ENCODE assay signal across 22 cellular contexts in genomic region chr5:28495876-28496275, GRCh38.
"Had no signal": no experiment of that assay in that cellular context is flagged by ENCODE, and none has a peak within 500 bp of the region (broad histone marks: within the 10 kb centered on the region; RNA-seq: fewer than 3 reads in every experiment).

No MANE protein-coding gene starts in this region.

- H3K4me3 Mint-ChIP-seq: effector memory CD8-positive, alpha-beta T cell; naive thymus-derived CD8-positive, alpha-beta T cell; nephron progenitor cell; stimulated activated naive B cell treated with anti-CD40 and anti-IgM and Interleukin-4, amounts not matched to agents 10 μg/mL and 1 μg/mL and 100 μg/mL, for 72 hours; stimulated activated naive CD8-positive, alpha-beta T cell treated with anti-CD3 and anti-CD28 coated beads, Interleukin-15, Interleukin-2, amounts not matched to agents 100 ng/mL and 50 ng/mL, for 24 hours had no signal

- H3K27me3 ChIP-seq: gastrocnemius medialis, neutrophil, pancreas, right lobe of liver, transverse colon had no signal

- DNase-seq: cortex of kidney; effector memory CD8-positive, alpha-beta T cell; gastrocnemius medialis; head of caudate nucleus; kidney; mesendoderm; naive thymus-derived CD8-positive, alpha-beta T cell; nephron progenitor cell; pancreas; retina; right lobe of liver; small intestine; stimulated activated CD4-positive, alpha-beta T cell treated with anti-CD3 and anti-CD28 coated beads, Interleukin-15, amount 100 ng/mL, for 24 hours; stimulated activated CD4-positive, alpha-beta T cell treated with anti-CD3 and anti-CD28 coated beads, Interleukin-2, amount 100 ng/mL, for 48 hours; stimulated activated naive B cell treated with anti-CD40 and anti-IgM and Interleukin-4, amounts not matched to agents 10 μg/mL and 1 μg/mL and 100 μg/mL, for 72 hours; transverse colon had no signal

- H3K36me3 Mint-ChIP-seq: naive thymus-derived CD8-positive, alpha-beta T cell; stimulated activated naive B cell treated with anti-CD40 and anti-IgM and Interleukin-4, amounts not matched to agents 10 μg/mL and 1 μg/mL and 100 μg/mL, for 72 hours had no signal

- H3K27ac ChIP-seq: gastrocnemius medialis, neutrophil, pancreas, right lobe of liver, thoracic aorta, transverse colon had no signal

- H3K9me3 Mint-ChIP-seq: nephron progenitor cell had no signal

- H3K4me3 ChIP-seq: gastrocnemius medialis, pancreas, right lobe of liver, thoracic aorta, transverse colon had no signal

- ATAC-seq: effector memory CD8-positive, alpha-beta T cell; gastrocnemius medialis; left lobe of liver; naive thymus-derived CD8-positive, alpha-beta T cell; pancreas; right lobe of liver; stimulated activated naive B cell treated with anti-CD40 and anti-IgM and Interleukin-4, amounts not matched to agents 10 μg/mL and 1 μg/mL and 100 μg/mL, for 72 hours had no signal

- H3K9me3 ChIP-seq: gastrocnemius medialis, neutrophil, pancreas, right lobe of liver, thoracic aorta, transverse colon had no signal

- H3K36me3 ChIP-seq: gastrocnemius medialis, neutrophil, pancreas, right lobe of liver, thoracic aorta, transverse colon had no signal

- H3K4me1 ChIP-seq: gastrocnemius medialis, pancreas, right lobe of liver, transverse colon had no signal

- H3K27me3 Mint-ChIP-seq: effector memory CD8-positive, alpha-beta T cell; naive thymus-derived CD8-positive, alpha-beta T cell; stimulated activated naive B cell treated with anti-CD40 and anti-IgM and Interleukin-4, amounts not matched to agents 10 μg/mL and 1 μg/mL and 100 μg/mL, for 72 hours; stimulated activated naive CD8-positive, alpha-beta T cell treated with anti-CD3 and anti-CD28 coated beads, Interleukin-15, Interleukin-2, amounts not matched to agents 100 ng/mL and 50 ng/mL, for 24 hours had no signal

- FAIRE-seq: endometrium, kidney, pancreas, small intestine, urothelium cell line had no signal

- H3K4me1 Mint-ChIP-seq: naive thymus-derived CD8-positive, alpha-beta T cell; nephron progenitor cell; stimulated activated naive B cell treated with anti-CD40 and anti-IgM and Interleukin-4, amounts not matched to agents 10 μg/mL and 1 μg/mL and 100 μg/mL, for 72 hours had no signal
